ENCODE assay signal across 17 cellular contexts in the genomic region with DNA sequence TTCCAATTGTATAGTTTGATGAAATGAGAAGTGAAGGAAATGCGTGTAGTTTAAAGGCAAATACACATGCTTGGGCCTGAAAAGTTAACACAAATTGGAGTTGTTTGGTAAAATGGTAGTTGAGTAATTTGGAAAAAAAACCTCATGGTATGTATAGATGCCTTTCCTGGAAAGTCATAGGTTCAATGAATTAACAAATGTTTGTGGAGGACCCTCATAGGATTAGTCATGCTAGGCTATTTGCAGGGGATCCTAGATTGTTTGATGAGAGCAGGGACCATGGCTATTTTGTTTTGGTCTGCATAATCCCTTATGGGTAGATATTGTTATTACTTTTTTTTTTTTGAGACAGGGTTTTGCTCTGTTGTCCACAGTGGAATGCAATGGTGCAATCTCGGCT.
DNase-seq lines count a peak whose midpoint lies in the region; ATAC-seq, FAIRE-seq and TF ChIP-seq lines count a peak whose summit lies in the region.
"Had no signal": no experiment of that assay in that cellular context is flagged by ENCODE, and none has a peak within 500 bp of the region (broad histone marks: within the 10 kb centered on the region; RNA-seq: fewer than 3 reads in every experiment).

No MANE protein-coding gene starts in this region.

- H3K14ac ChIP-seq in trophoblast cell (ENCODE audit: low read length) = no peak overlapping the region
- H3K14ac ChIP-seq in mesenchymal stem cell (ENCODE audit: low read length in 2 of 2) = no peak overlapping the region

- H4K12ac ChIP-seq in trophoblast cell (ENCODE audit: low read depth, low read length) = no peak overlapping the region

- TF ChIP-seq POLR2A in HepG2 (IDR thresholded peaks at IDR 0.05; ENCODE audit: insufficient read depth in 1 of 2, low read depth in 2 of 2, low read length in 2 of 2) = no peak
- TF ChIP-seq POLR2A in right lobe of liver (IDR thresholded peaks at IDR 0.05) = no peak

- no peak overlapping the region for H3K4me3 ChIP-seq in HepG2 (replicated peaks in 1 of 3; ENCODE audit: insufficient read depth in 1 of 3, low read depth in 2 of 3, low read length in 3 of 3)
- no peak overlapping the region for H3K4me3 ChIP-seq in right lobe of liver
- H3K4me3 ChIP-seq in HEK293 (ENCODE audit: low read depth, low read length) = no peak overlapping the region
- no peak overlapping the region for H3K4me3 ChIP-seq in SK-N-MC
- no peak overlapping the region for H3K4me3 ChIP-seq in trophoblast cell (ENCODE audit: low read depth, low read length)
- H3K4me3 ChIP-seq in mesenchymal stem cell (ENCODE audit: insufficient read depth in 1 of 2, low read depth in 1 of 2, low read length in 2 of 2) = no peak overlapping the region
- H3K4me3 ChIP-seq: BLaER1, GM23338 had no signal

- TF ChIP-seq CTCF in HepG2 (CRISPR knock-in tag; IDR thresholded peaks at IDR 0.05) (no peak), right lobe of liver (IDR thresholded peaks at IDR 0.05) (no peak), HEK293 (tag by site-specific recombination; IDR thresholded peaks at IDR 0.05) (no peak)

- no TSS peak for BruUV-seq in HepG2 (replicated peaks; lab: Mats Ljungman, UMichigan)

- WGBS in HepG2 (ENCODE audit: low lambda C conversion rate) = 97% methylated on average over 2 of the region's 2 CpGs
- WGBS in right lobe of liver (ENCODE audit: insufficient coverage, low coverage, low lambda C conversion rate, missing lambda C conversion rate) = 75% methylated on average over 1 of the region's 2 CpGs
- 100% methylated on average over 1 of the region's 2 CpGs for WGBS in trophoblast cell (ENCODE audit: extremely low coverage, insufficient coverage, insufficient read length)
- 94% methylated on average over 2 of the region's 2 CpGs for WGBS in mesenchymal stem cell

- no peak overlapping the region for H2AFZ ChIP-seq in HepG2 (ENCODE audit: low read length)
- H2AFZ ChIP-seq in trophoblast cell (ENCODE audit: insufficient read depth, low read length, poor library complexity) = no peak overlapping the region
- no peak overlapping the region for H2AFZ ChIP-seq in mesenchymal stem cell (ENCODE audit: low read depth, low read length)

- H3K4me1 ChIP-seq in HepG2 (ENCODE audit: insufficient read depth, low read length) (peaks cover 52% of the 10 kb centered on the region), right lobe of liver (peaks cover 0 to 36% (median 14%) of the 10 kb centered on the region in 4 donors), HEK293 (ENCODE audit: control insufficient read depth, insufficient read depth, low read length) (peaks cover 7% of the 10 kb centered on the region), trophoblast cell (ENCODE audit: control insufficient read depth in 1 of 2, insufficient read depth in 2 of 2, low read length in 2 of 2) (peaks cover 0 to 3% of the 10 kb centered on the region in 2 experiments), mesenchymal stem cell (ENCODE audit: control insufficient read depth, insufficient read depth, low read depth, low read length) (no peaks in the 10 kb centered on the region)
- H3K4me1 ChIP-seq: BLaER1 had no signal

- H3K18ac ChIP-seq in trophoblast cell (ENCODE audit: low read length) (no peak overlapping the region), mesenchymal stem cell (ENCODE audit: low read depth in 1 of 2, low read length in 2 of 2) (no peak overlapping the region)

- CTCF ChIA-PET in HepG2 (lab: Yijun Ruan, JAX; ENCODE audit: low intra/inter-chr PET ratio, low total read pairs) = no interaction called here
- CTCF ChIA-PET in HEK293 (lab: Yijun Ruan, JAX) = no interaction called here

- H2BK5ac ChIP-seq in trophoblast cell (ENCODE audit: low read depth, low read length, poor library complexity) (no peak overlapping the region), mesenchymal stem cell (ENCODE audit: low read depth, low read length, poor library complexity, severe bottlenecking) (no peak overlapping the region)

- FAIRE-seq in HepG2 (lab: Jason Lieb, UNC) = no peak
- FAIRE-seq: A204.1 had no signal

- TF ChIP-seq EP300 in HepG2 (IDR thresholded peaks at IDR 0.05; ENCODE audit: low read depth in 2 of 2, low read length in 2 of 2) = no peak
- TF ChIP-seq EP300 in HepG2 (CRISPR knock-in tag; IDR thresholded peaks at IDR 0.05; ENCODE audit: borderline replicate concordance) = no peak

- H2BK120ac ChIP-seq in trophoblast cell (ENCODE audit: insufficient read depth, low read length, poor library complexity) (no peak overlapping the region), mesenchymal stem cell (ENCODE audit: low read depth, low read length) (no peak overlapping the region)

- H2BK15ac ChIP-seq in mesenchymal stem cell (ENCODE audit: low read depth, poor library complexity, severe bottlenecking) = no peak overlapping the region

- POLR2A ChIA-PET in HepG2 (lab: Yijun Ruan, JAX) = no interaction called here
- POLR2A ChIA-PET in HEK293 (lab: Yijun Ruan, JAX) = no interaction called here

- H3K36me3 ChIP-seq in HepG2 (replicated peaks in 1 of 2; ENCODE audit: control insufficient read depth in 1 of 2, insufficient read depth in 2 of 2, low read length in 2 of 2) = no peaks in the 10 kb centered on the region
- H3K36me3 ChIP-seq in right lobe of liver = no peaks in the 10 kb centered on the region
- H3K36me3 ChIP-seq in HEK293 (ENCODE audit: control insufficient read depth in 2 of 2, insufficient read depth in 1 of 2, low read length in 2 of 2) = no peaks in the 10 kb centered on the region
- H3K36me3 ChIP-seq in SK-N-MC (ENCODE audit: insufficient read depth, low read length) = no peaks in the 10 kb centered on the region
- no peaks in the 10 kb centered on the region for H3K36me3 ChIP-seq in trophoblast cell (ENCODE audit: control insufficient read depth in 1 of 2, insufficient read depth in 2 of 2, low read length in 2 of 2)
- no peaks in the 10 kb centered on the region for H3K36me3 ChIP-seq in mesenchymal stem cell (ENCODE audit: control insufficient read depth in 1 of 2, insufficient read depth in 2 of 2, low read depth in 1 of 2, low read length in 2 of 2)
- H3K36me3 ChIP-seq: BLaER1 had no signal

- H4K91ac ChIP-seq in trophoblast cell (ENCODE audit: low read depth, low read length) (no peak overlapping the region), mesenchymal stem cell (ENCODE audit: low read length) (no peak overlapping the region)

- DNase-seq in HepG2 (ENCODE audit: low spot score) (peak; percentile 47), right lobe of liver (no peak), SK-N-MC (ENCODE audit: low read depth, low spot score) (no peak), trophoblast cell (peak; percentile 22 to 70), anterior cingulate cortex (lab: John Stamatoyannopoulos, UW) (no peak), mesenchymal stem cell (no peak)
- DNase-seq: Caco-2; CD8-positive, alpha-beta memory T cell; DND-41; H7; KBM-7 had no signal

- H3K27ac ChIP-seq in HepG2 (ENCODE audit: extremely low read length, insufficient read depth, low read length) (no peak overlapping the region), right lobe of liver (peak overlapping the region in 1 of 3 donors; percentile 73), HEK293 (ENCODE audit: extremely low read depth, low read depth, low read length) (no peak overlapping the region), SK-N-MC (peak overlapping the region; percentile 94), trophoblast cell (ENCODE audit: low read depth, low read length) (no peak overlapping the region), mesenchymal stem cell (ENCODE audit: low read length, poor library complexity, severe bottlenecking) (no peak overlapping the region)
- H3K27ac ChIP-seq: BLaER1, HL-60 had no signal

- in situ Hi-C loops in HepG2 (cut with HindIII; ENCODE audit: extremely low pct_ligation_motif_present, low pct_unique_long_range_greater_than_20kb) = no loop called here

- H2BK12ac ChIP-seq in trophoblast cell (ENCODE audit: low read length) (no peak overlapping the region), mesenchymal stem cell (ENCODE audit: low read length in 2 of 2) (no peak overlapping the region)

- ATAC-seq in HepG2 (no peak), right lobe of liver (no peak), HG03108 (IDR thresholded peaks at IDR 0.05; ENCODE audit: unreplicated experiment) (no peak)
- ATAC-seq: GM23338 had no signal

- no peak overlapping the region for H2AK5ac ChIP-seq in trophoblast cell (ENCODE audit: low read length)
- no peak overlapping the region for H2AK5ac ChIP-seq in mesenchymal stem cell (ENCODE audit: low read length, severe bottlenecking)

- intact Hi-C loops in HepG2 (cut with micrococcal nuclease; ENCODE audit: unreplicated experiment) (no loop called here), right lobe of liver (cut with DNase I) (loop anchor here in 1 of 2 donors (10.0 kb wide), 1 partner anchor 92 kb away; a partner anchor contains a TSS)

- no peak overlapping the region for H3K23ac ChIP-seq in trophoblast cell (ENCODE audit: low read length)
- H3K23ac ChIP-seq in mesenchymal stem cell (ENCODE audit: low read length in 2 of 2) = no peak overlapping the region

- H3K9ac ChIP-seq in HepG2 (ENCODE audit: insufficient read depth, low read depth, low read length) (no peak overlapping the region), SK-N-MC (ENCODE audit: insufficient read length) (no peak overlapping the region), trophoblast cell (ENCODE audit: low read length) (no peak overlapping the region), mesenchymal stem cell (ENCODE audit: low read length) (no peak overlapping the region)
- H3K9ac ChIP-seq: BLaER1 had no signal

- no peak overlapping the region for H3K4ac ChIP-seq in trophoblast cell (ENCODE audit: low read depth, low read length)
- no peak overlapping the region for H3K4ac ChIP-seq in mesenchymal stem cell (ENCODE audit: low read depth in 1 of 2, low read length in 2 of 2)

- no peak overlapping the region for H4K8ac ChIP-seq in trophoblast cell (ENCODE audit: low read depth, low read length)
- no peak overlapping the region for H4K8ac ChIP-seq in mesenchymal stem cell (ENCODE audit: low read length)

- no peak overlapping the region for H3K4me2 ChIP-seq in HepG2 (ENCODE audit: low read depth, low read length)
- H3K4me2 ChIP-seq in trophoblast cell (ENCODE audit: low read length) = no peak overlapping the region
- no peak overlapping the region for H3K4me2 ChIP-seq in mesenchymal stem cell (ENCODE audit: low read length, poor library complexity, severe bottlenecking)
- H3K4me2 ChIP-seq: BLaER1, GM23338 had no signal

- H3K9me3 ChIP-seq in HepG2 (ENCODE audit: low read length) (no peaks in the 10 kb centered on the region), right lobe of liver (no peaks in the 10 kb centered on the region), HEK293 (ENCODE audit: control insufficient read depth, insufficient read depth, low read depth, low read length) (no peaks in the 10 kb centered on the region), SK-N-MC (ENCODE audit: low read depth, low read length) (no peaks in the 10 kb centered on the region), trophoblast cell (ENCODE audit: insufficient read depth, low read depth, low read length) (no peaks in the 10 kb centered on the region), mesenchymal stem cell (ENCODE audit: control insufficient read depth, low read length) (no peaks in the 10 kb centered on the region)
- H3K9me3 ChIP-seq: BLaER1, Caco-2 had no signal

- H3K27me3 ChIP-seq in HepG2 (ENCODE audit: control insufficient read depth in 1 of 2, insufficient read depth in 2 of 2, low read length in 2 of 2) (no peaks in the 10 kb centered on the region), right lobe of liver (no peaks in the 10 kb centered on the region), trophoblast cell (ENCODE audit: insufficient read depth, low read length) (no peaks in the 10 kb centered on the region), mesenchymal stem cell (ENCODE audit: control insufficient read depth in 1 of 2, insufficient read depth in 1 of 2, low read length in 2 of 2) (no peaks in the 10 kb centered on the region)
- H3K27me3 ChIP-seq: BLaER1 had no signal

- TF ChIP-seq RAD21 in HepG2 (CRISPR knock-in tag; IDR thresholded peaks at IDR 0.05) = no peak

- no peaks in the 10 kb centered on the region for H4K20me1 ChIP-seq in HepG2 (ENCODE audit: insufficient read depth, low read length)
- H4K20me1 ChIP-seq: BLaER1 had no signal

- H3K79me1 ChIP-seq in trophoblast cell (ENCODE audit: low read length) (no peaks in the 10 kb centered on the region), mesenchymal stem cell (replicated peaks; ENCODE audit: low read length, poor library complexity, severe bottlenecking) (no peaks in the 10 kb centered on the region)

- H3K79me2 ChIP-seq in HepG2 (ENCODE audit: insufficient read depth, low read length) (no peaks in the 10 kb centered on the region), trophoblast cell (ENCODE audit: control insufficient read depth, insufficient read depth, low read length, poor library complexity) (no peaks in the 10 kb centered on the region)

Comparison
In these comparisons a context has a peak if more than half of its experiments do, and no peak if none do; other contexts are left out.
1. DNase-seq: peak in HepG2 (single experiment) and trophoblast cell (2 of 2); none in right lobe of liver (0 of 3), SK-N-MC (single experiment), anterior cingulate cortex (0 of 58) and mesenchymal stem cell (single experiment).